14 cellular contexts compared by ENCODE assay signal in the genomic region with DNA sequence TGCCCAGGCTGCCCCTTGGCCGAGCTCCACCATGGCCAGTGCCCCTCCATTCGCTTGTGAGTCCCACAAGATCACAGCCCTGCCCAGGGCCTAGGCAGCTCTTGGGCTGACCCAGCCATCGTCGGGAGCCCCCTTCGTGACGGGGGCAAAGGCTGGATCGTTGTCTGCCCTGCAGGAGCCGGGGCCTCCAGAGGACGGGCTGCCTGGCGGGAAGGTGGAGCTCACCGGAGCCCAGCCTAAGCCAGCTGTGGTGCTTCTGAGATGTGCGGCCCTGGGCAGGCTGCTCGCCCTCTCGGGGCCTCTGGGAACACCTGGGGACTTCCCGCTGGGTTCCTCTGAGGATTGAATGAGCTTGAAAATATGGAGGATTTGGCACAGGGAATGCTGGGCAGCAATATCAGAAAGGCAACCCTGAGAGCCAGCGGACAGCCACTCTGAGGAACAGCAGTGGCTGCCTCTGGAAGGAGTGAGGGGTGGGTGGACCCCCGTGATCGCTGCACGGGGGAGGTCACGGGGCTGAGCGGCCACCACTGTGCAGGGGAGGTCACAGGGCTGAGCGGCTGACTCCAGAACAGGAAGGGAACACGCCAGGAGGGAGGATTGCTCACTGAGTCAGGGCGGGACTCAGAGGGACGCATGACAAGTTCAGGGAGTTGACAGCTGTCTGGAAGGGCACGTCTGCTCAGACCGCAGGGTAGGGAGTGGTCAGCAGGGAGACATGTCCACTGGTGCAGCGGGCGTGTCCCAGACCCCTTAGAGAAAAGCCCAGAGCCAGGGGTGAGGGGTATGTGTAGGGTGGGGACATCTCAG. TPM values are rescaled to one million over a fixed set of nuclear protein-coding genes. Genes with fewer than 3 reads are reported as not detected.
DNase-seq lines count a peak whose midpoint lies in the region; ATAC-seq and TF ChIP-seq lines count a peak whose summit lies in the region.
"Had no signal": no experiment of that assay in that cellular context is flagged by ENCODE, and none has a peak within 500 bp of the region (broad histone marks: within the 10 kb centered on the region; RNA-seq: fewer than 3 reads in every experiment).

No MANE protein-coding gene starts in this region.

- peaks cover 15% of the 10 kb centered on the region for H3K4me1 ChIP-seq in mucosa of descending colon (ENCODE audit: low read depth)
- H3K4me1 ChIP-seq: breast epithelium had no signal

- in situ Hi-C loops in brain microvascular endothelial cell (cut with HindIII; ENCODE audit: low pct_ligation_motif_present, low sequenced_read_pairs) = no loop called here

- no peak overlapping the region for H3K27ac Mint-ChIP-seq in activated naive CD8-positive, alpha-beta T cell treated with anti-CD3 and anti-CD28 coated beads for 36 hours

- H3K4me1 Mint-ChIP-seq in activated naive CD8-positive, alpha-beta T cell treated with anti-CD3 and anti-CD28 coated beads for 36 hours = peaks cover 3% of the 10 kb centered on the region

- intact Hi-C loops in mucosa of descending colon (cut with DNase I, micrococcal nuclease) = no loop called here

- H3K27ac ChIP-seq in brain microvascular endothelial cell = no peak overlapping the region
- H3K27ac ChIP-seq: breast epithelium, parathyroid adenoma had no signal

- H3K9me3 ChIP-seq in mucosa of descending colon = no peaks in the 10 kb centered on the region
- H3K9me3 ChIP-seq: breast epithelium had no signal

- DNase-seq in COR-L47 (lab: John Stamatoyannopoulos, UW) = peak; percentile 69
- DNase-seq in LHCN-M2 (ENCODE audit: low read depth) = peak; percentile 64
- DNase-seq in brain microvascular endothelial cell = peak; percentile 26
- DNase-seq in mucosa of descending colon = peak in 2 of 3 donors; percentile 33 to 57
- DNase-seq in islet precursor cell = no peak
- DNase-seq in inferior parietal cortex (ENCODE audit: extremely low spot score) = no peak
- DNase-seq in activated naive CD8-positive, alpha-beta T cell treated with anti-CD3 and anti-CD28 coated beads for 36 hours = no peak
- no peak for DNase-seq in GM19240 (ENCODE audit: insufficient read length, low spot score)
- DNase-seq: activated CD4-positive, alpha-beta T cell treated with anti-CD3 and anti-CD28 coated beads for 48 hours; activated effector memory CD4-positive, alpha-beta T cell treated with anti-CD3 and anti-CD28 coated beads, Interleukin-2, amount 50 U/mL, for 16 hours; stimulated activated CD4-positive, alpha-beta T cell treated with anti-CD3 and anti-CD28 coated beads, Interleukin-4, amount 100 ng/mL, for 24 hours had no signal

- peak; percentile 35 for ATAC-seq in mucosa of descending colon

- H3K36me3 Mint-ChIP-seq in activated naive CD8-positive, alpha-beta T cell treated with anti-CD3 and anti-CD28 coated beads for 36 hours = no peaks in the 10 kb centered on the region

- H3K4me3 ChIP-seq in brain microvascular endothelial cell (ENCODE audit: low read depth, low read length) (no peak overlapping the region), mucosa of descending colon (no peak overlapping the region)
- H3K4me3 ChIP-seq: breast epithelium had no signal

- H3K4me3 Mint-ChIP-seq in activated naive CD8-positive, alpha-beta T cell treated with anti-CD3 and anti-CD28 coated beads for 36 hours = no peak overlapping the region

- no peaks in the 10 kb centered on the region for H3K27me3 ChIP-seq in brain microvascular endothelial cell (replicated peaks)

- H3K36me3 ChIP-seq in brain microvascular endothelial cell (replicated peaks) (no peaks in the 10 kb centered on the region), mucosa of descending colon (ENCODE audit: low read depth) (no peaks in the 10 kb centered on the region)
- H3K36me3 ChIP-seq: breast epithelium had no signal

- TF ChIP-seq CTCF in brain microvascular endothelial cell (IDR thresholded peaks at IDR 0.05; ENCODE audit: low read depth, low read length, missing control alignments) (no peak), mucosa of descending colon (IDR thresholded peaks at IDR 0.05) (no peak)

- peaks cover 11% of the 10 kb centered on the region for H3K27me3 Mint-ChIP-seq in activated naive CD8-positive, alpha-beta T cell treated with anti-CD3 and anti-CD28 coated beads for 36 hours

- no peaks in the 10 kb centered on the region for H3K9me3 Mint-ChIP-seq in activated naive CD8-positive, alpha-beta T cell treated with anti-CD3 and anti-CD28 coated beads for 36 hours

RNA-seq across cellular contexts. Expression of a gene that starts 19.3 kb away (rescaled TPM):
- 2.4 and 2.6 TPM in 2 replicates for total RNA-seq in LHCN-M2 (2014; rRNA removed)
- 1.4 TPM for polyA plus RNA-seq in LHCN-M2 (2012)
- under 1 TPM; 0.12 to 0.63 (median 0.51) TPM for total RNA-seq in mucosa of descending colon
- total RNA-seq in activated naive CD8-positive, alpha-beta T cell treated with anti-CD3 and anti-CD28 coated beads for 36 hours = under 1 TPM; 0.50 to 0.58 TPM
- polyA plus RNA-seq: BJ had no signal

RNA-seq across cellular contexts. Expression of a gene that starts 21.7 kb away (rescaled TPM):
- total RNA-seq in LHCN-M2 (2014; rRNA removed) (23.3 and 23.7 TPM in 2 replicates), mucosa of descending colon (10 to 100 TPM; 19.2 to 26.3 (median 21.0) TPM)
- 16.0 TPM for polyA plus RNA-seq in LHCN-M2 (2012)
- 10 to 100 TPM; 30.2 to 31.2 TPM for total RNA-seq in activated naive CD8-positive, alpha-beta T cell treated with anti-CD3 and anti-CD28 coated beads for 36 hours

RNA-seq across cellular contexts. Expression of a gene that starts 46.8 kb away (rescaled TPM):
- total RNA-seq in LHCN-M2 (2014; rRNA removed) (12.4 and 19.6 TPM in 2 replicates), mucosa of descending colon (10 to 100 TPM; 70.4 to 96.0 (median 76.1) TPM)
- 45.1 TPM for polyA plus RNA-seq in LHCN-M2 (2012)
- 1 to 10 TPM; 9.5 to 10.0 TPM for total RNA-seq in activated naive CD8-positive, alpha-beta T cell treated with anti-CD3 and anti-CD28 coated beads for 36 hours

Comparison
In these comparisons a context has a peak if more than half of its experiments do, and no peak if none do; other contexts are left out.
1. DNase-seq: peak in COR-L47 (single experiment), LHCN-M2 (single experiment), brain microvascular endothelial cell (single experiment) and mucosa of descending colon (2 of 3); none in islet precursor cell (single experiment), inferior parietal cortex (single experiment), activated naive CD8-positive, alpha-beta T cell treated with anti-CD3 and anti-CD28 coated beads for 36 hours (single experiment) and GM19240 (single experiment).